ENCODE assay signal across 2 cellular contexts in the genomic region with DNA sequence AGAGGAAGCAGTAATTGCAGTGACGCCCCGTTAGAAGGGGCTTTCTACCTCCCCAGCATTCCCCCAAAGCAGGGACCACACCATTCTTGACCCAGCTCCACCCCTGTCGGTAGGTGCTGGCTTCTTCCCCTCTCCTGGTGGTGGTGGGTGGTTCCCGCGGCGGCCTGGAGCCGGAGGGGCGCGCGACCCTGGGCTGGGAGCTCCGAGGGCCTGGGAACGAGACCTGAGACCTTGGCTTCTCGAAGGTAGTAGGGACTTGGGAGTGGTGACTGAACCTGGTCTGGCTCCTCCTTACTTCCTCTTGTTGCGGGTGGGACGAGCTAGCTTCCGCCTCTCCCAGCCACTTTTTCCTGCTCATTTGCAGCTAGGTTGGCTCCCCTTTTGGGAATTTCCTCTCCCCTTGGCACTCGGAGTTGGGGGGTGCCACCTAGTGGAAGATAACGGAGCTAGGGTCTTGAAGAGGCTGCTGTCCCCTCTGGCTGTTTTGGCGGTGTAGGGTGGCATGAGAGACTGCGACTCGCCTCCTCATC.
TF ChIP-seq lines count a peak whose summit lies in the region.

No MANE protein-coding gene starts in this region.

TF ChIP-seq in GM12891, 5 proteins besides CTCF, POLR2A, EP300 and RAD21:
- TF ChIP-seq POU2F2 (IDR thresholded peaks at IDR 0.05; ENCODE audit: low read depth, low read length) (peak; percentile 50; the same call in 1 of the 2 replicates), PAX5 (IDR thresholded peaks at IDR 0.05; ENCODE audit: insufficient read depth, low read length, severe bottlenecking) (no peak)

TF ChIP-seq in GM12878, 131 proteins besides CTCF, POLR2A, EP300 and RAD21 (continues in another document):
- TF ChIP-seq RELA (IDR thresholded peaks at IDR 0.05; ENCODE audit: borderline replicate concordance, partially characterized antibody) (peak; percentile 34), NR2C1 (IDR thresholded peaks at IDR 0.05) (no peak), HCFC1 (IDR thresholded peaks at IDR 0.05; ENCODE audit: low read length) (no peak), E4F1 (IDR thresholded peaks at IDR 0.05; ENCODE audit: borderline replicate concordance, partially characterized antibody) (no peak), PAX5 (IDR thresholded peaks at IDR 0.05; ENCODE audit: borderline replicate concordance, low read depth, low read length) (no peak), MTA2 (IDR thresholded peaks at IDR 0.05; ENCODE audit: low read depth) (no peak), KDM1A (IDR thresholded peaks at IDR 0.05; ENCODE audit: borderline replicate concordance) (no peak), GABPA (IDR thresholded peaks at IDR 0.05; ENCODE audit: low read depth) (no peak), CBX5 (IDR thresholded peaks at IDR 0.05; ENCODE audit: low read depth) (no peak), CEBPZ (IDR thresholded peaks at IDR 0.05; ENCODE audit: low read depth, low read length) (no peak), FOS (IDR thresholded peaks at IDR 0.05; ENCODE audit: borderline replicate concordance, extremely low read depth, insufficient read length) (no peak), RBBP5 (conservative IDR thresholded peaks at IDR 0.05) (no peak), NBN (IDR thresholded peaks at IDR 0.05) (0 out of 2 replicates have a peak, but pooled peaks have one; percentile 25), E2F4 (IDR thresholded peaks at IDR 0.05; ENCODE audit: low read depth, low read length) (no peak), CHD2 (IDR thresholded peaks at IDR 0.05; ENCODE audit: borderline replicate concordance, low read depth, low read length) (no peak), CHD1 (IDR thresholded peaks at IDR 0.05; ENCODE audit: low read depth, low read length) (no peak), TCF7 (IDR thresholded peaks at IDR 0.05; ENCODE audit: borderline replicate concordance) (no peak), NR2C2 (IDR thresholded peaks at IDR 0.05; ENCODE audit: borderline replicate concordance, control insufficient read depth, insufficient read length, low read depth) (no peak), BRCA1 (IDR thresholded peaks at IDR 0.05; ENCODE audit: low read depth, low read length) (no peak), CEBPB (IDR thresholded peaks at IDR 0.05; ENCODE audit: borderline replicate concordance in 1 of 2, low read depth in 2 of 2, low read length in 2 of 2) (no peak), SUZ12 (IDR thresholded peaks at IDR 0.05; ENCODE audit: unreplicated experiment) (no peak), BHLHE40 (IDR thresholded peaks at IDR 0.05; ENCODE audit: borderline replicate concordance in 1 of 2, low read depth in 2 of 2, low read length in 1 of 2) (0 out of 4 replicates have a peak, but pooled peaks of 1 of the 2 experiments have one; percentile 6), IKZF1 (conservative IDR thresholded peaks at IDR 0.05) (peak; percentile 88), NFIC (IDR thresholded peaks at IDR 0.05; ENCODE audit: low read depth, low read length) (no peak), MTA3 (IDR thresholded peaks at IDR 0.05; ENCODE audit: borderline replicate concordance, low read length) (no peak), MEF2B (IDR thresholded peaks at IDR 0.05; ENCODE audit: partially characterized antibody, poor library complexity, severe bottlenecking) (no peak), TCF3 (IDR thresholded peaks at IDR 0.05; ENCODE audit: borderline replicate concordance, insufficient read depth, low read depth, low read length) (no peak), BMI1 (IDR thresholded peaks at IDR 0.05; ENCODE audit: borderline replicate concordance) (no peak), SPI1 (IDR thresholded peaks at IDR 0.05; ENCODE audit: borderline replicate concordance, insufficient read depth, low read depth, low read length) (peak; percentile 5; the same call in 1 of the 2 replicates), PBX3 (IDR thresholded peaks at IDR 0.05; ENCODE audit: insufficient replicate concordance, low read depth, low read length) (no peak), ZBTB4 (CRISPR knock-in tag; IDR thresholded peaks at IDR 0.05) (no peak)
- TF ChIP-seq, protein P1, sequence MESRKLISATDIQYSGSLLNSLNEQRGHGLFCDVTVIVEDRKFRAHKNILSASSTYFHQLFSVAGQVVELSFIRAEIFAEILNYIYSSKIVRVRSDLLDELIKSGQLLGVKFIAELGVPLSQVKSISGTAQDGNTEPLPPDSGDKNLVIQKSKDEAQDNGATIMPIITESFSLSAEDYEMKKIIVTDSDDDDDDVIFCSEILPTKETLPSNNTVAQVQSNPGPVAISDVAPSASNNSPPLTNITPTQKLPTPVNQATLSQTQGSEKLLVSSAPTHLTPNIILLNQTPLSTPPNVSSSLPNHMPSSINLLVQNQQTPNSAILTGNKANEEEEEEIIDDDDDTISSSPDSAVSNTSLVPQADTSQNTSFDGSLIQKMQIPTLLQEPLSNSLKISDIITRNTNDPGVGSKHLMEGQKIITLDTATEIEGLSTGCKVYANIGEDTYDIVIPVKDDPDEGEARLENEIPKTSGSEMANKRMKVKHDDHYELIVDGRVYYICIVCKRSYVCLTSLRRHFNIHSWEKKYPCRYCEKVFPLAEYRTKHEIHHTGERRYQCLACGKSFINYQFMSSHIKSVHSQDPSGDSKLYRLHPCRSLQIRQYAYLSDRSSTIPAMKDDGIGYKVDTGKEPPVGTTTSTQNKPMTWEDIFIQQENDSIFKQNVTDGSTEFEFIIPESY (IDR thresholded peaks at IDR 0.05) = no peak
- TF ChIP-seq, protein P2, sequence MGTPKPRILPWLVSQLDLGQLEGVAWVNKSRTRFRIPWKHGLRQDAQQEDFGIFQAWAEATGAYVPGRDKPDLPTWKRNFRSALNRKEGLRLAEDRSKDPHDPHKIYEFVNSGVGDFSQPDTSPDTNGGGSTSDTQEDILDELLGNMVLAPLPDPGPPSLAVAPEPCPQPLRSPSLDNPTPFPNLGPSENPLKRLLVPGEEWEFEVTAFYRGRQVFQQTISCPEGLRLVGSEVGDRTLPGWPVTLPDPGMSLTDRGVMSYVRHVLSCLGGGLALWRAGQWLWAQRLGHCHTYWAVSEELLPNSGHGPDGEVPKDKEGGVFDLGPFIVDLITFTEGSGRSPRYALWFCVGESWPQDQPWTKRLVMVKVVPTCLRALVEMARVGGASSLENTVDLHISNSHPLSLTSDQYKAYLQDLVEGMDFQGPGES (IDR thresholded peaks at IDR 0.05) = no peak
- TF ChIP-seq, protein P3, sequence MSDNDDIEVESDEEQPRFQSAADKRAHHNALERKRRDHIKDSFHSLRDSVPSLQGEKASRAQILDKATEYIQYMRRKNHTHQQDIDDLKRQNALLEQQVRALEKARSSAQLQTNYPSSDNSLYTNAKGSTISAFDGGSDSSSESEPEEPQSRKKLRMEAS (IDR thresholded peaks at IDR 0.05; ENCODE audit: low read depth, low read length) = no peak
- TF ChIP-seq, protein P4, sequence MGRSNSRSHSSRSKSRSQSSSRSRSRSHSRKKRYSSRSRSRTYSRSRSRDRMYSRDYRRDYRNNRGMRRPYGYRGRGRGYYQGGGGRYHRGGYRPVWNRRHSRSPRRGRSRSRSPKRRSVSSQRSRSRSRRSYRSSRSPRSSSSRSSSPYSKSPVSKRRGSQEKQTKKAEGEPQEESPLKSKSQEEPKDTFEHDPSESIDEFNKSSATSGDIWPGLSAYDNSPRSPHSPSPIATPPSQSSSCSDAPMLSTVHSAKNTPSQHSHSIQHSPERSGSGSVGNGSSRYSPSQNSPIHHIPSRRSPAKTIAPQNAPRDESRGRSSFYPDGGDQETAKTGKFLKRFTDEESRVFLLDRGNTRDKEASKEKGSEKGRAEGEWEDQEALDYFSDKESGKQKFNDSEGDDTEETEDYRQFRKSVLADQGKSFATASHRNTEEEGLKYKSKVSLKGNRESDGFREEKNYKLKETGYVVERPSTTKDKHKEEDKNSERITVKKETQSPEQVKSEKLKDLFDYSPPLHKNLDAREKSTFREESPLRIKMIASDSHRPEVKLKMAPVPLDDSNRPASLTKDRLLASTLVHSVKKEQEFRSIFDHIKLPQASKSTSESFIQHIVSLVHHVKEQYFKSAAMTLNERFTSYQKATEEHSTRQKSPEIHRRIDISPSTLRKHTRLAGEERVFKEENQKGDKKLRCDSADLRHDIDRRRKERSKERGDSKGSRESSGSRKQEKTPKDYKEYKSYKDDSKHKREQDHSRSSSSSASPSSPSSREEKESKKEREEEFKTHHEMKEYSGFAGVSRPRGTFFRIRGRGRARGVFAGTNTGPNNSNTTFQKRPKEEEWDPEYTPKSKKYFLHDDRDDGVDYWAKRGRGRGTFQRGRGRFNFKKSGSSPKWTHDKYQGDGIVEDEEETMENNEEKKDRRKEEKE (IDR thresholded peaks at IDR 0.05) = no peak
